In the genomic region with DNA sequence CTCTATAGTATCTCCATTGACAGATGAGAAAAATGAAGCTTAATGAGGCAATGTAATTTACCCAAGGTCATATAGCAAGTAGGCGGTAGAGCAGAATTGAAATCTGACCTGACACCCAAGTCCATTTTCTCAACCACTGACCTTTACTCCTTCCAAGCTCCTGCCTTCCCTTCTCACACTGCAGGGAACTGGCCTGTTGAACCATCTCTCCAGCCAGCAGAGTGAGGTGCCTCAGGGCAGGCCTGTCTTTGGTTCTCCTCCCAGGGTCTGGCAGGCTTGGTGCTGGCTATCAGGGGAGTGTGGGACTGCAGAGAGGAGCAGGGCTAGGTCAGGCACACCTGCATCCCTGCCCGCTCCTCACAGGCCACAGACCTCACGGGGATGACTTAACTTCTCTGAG, we compare ENCODE assay signal across 30 cellular contexts.
"Had no signal": no experiment of that assay in that cellular context is flagged by ENCODE, and none has a peak within 500 bp of the region (broad histone marks: within the 10 kb centered on the region; RNA-seq: fewer than 3 reads in every experiment).

No MANE protein-coding gene starts in this region.

- H3K27ac ChIP-seq: adrenal gland, SK-N-MC had no signal

- H3K27me3 Mint-ChIP-seq: activated CD8-positive, alpha-beta memory T cell treated with anti-CD3 and anti-CD28 coated beads, Interleukin-2, amount 10 ng/mL, durations not matched to agents 7 days and 5 days had no signal

- H3K4me3 ChIP-seq: adrenal gland, MG63, SK-N-MC had no signal

- H3K27me3 ChIP-seq: adrenal gland, MG63 had no signal

- H3K4me1 Mint-ChIP-seq: activated B cell treated with CpG ODN at 0.5 μM for 24 hours; activated CD4-positive, alpha-beta T cell treated with anti-CD3 and anti-CD28 coated beads, Interleukin-2, amount 10 ng/mL, durations not matched to agents 24 days and 14 days; activated CD8-positive, alpha-beta memory T cell treated with anti-CD3 and anti-CD28 coated beads, Interleukin-2, amount 10 ng/mL, durations not matched to agents 7 days and 5 days; activated naive CD4-positive, alpha-beta T cell treated with anti-CD3 and anti-CD28 coated beads, Interleukin-2, amount 10 ng/mL, durations not matched to agents 7 days and 5 days; activated naive CD8-positive, alpha-beta T cell treated with anti-CD3 and anti-CD28 coated beads, Interleukin-2, amount 10 ng/mL, durations not matched to agents 7 days and 5 days; activated T-helper 17 cell treated with anti-CD3 and anti-CD28 coated beads, Interleukin-2, amount 50 U/mL, for 72 hours; T-cell had no signal

- H3K9me3 Mint-ChIP-seq: activated B cell treated with CpG ODN at 0.5 μM for 24 hours; activated CD4-positive, alpha-beta T cell treated with anti-CD3 and anti-CD28 coated beads, Interleukin-2, amount 10 ng/mL, durations not matched to agents 24 days and 14 days; activated naive CD4-positive, alpha-beta T cell treated with anti-CD3 and anti-CD28 coated beads, Interleukin-2, amount 10 ng/mL, durations not matched to agents 7 days and 5 days; activated naive CD8-positive, alpha-beta T cell treated with anti-CD3 and anti-CD28 coated beads, Interleukin-2, amount 10 ng/mL, durations not matched to agents 7 days and 5 days; activated T-cell treated with anti-CD3 and anti-CD28 coated beads, Interleukin-2, amount 50 U/mL, for 24 hours; activated T-helper 17 cell treated with anti-CD3 and anti-CD28 coated beads, Interleukin-2, amount 50 U/mL, for 72 hours; T-cell had no signal

- H3K27ac Mint-ChIP-seq: activated B cell treated with CpG ODN at 0.5 μM for 24 hours; activated CD4-positive, alpha-beta T cell treated with anti-CD3 and anti-CD28 coated beads, Interleukin-2, amount 10 ng/mL, durations not matched to agents 24 days and 14 days; activated CD8-positive, alpha-beta memory T cell treated with anti-CD3 and anti-CD28 coated beads, Interleukin-2, amount 10 ng/mL, durations not matched to agents 7 days and 5 days; activated naive CD4-positive, alpha-beta T cell treated with anti-CD3 and anti-CD28 coated beads, Interleukin-2, amount 10 ng/mL, durations not matched to agents 7 days and 5 days; activated naive CD8-positive, alpha-beta T cell treated with anti-CD3 and anti-CD28 coated beads, Interleukin-2, amount 10 ng/mL, durations not matched to agents 7 days and 5 days; activated T-cell treated with anti-CD3 and anti-CD28 coated beads, Interleukin-2, amount 50 U/mL, for 24 hours; activated T-helper 17 cell treated with anti-CD3 and anti-CD28 coated beads, Interleukin-2, amount 50 U/mL, for 72 hours; T-cell had no signal

- ATAC-seq: activated CD8-positive, alpha-beta memory T cell treated with anti-CD3 and anti-CD28 coated beads, Interleukin-2, amount 10 ng/mL, durations not matched to agents 7 days and 5 days; activated T-helper 17 cell treated with anti-CD3 and anti-CD28 coated beads, Interleukin-2, amount 50 U/mL, for 72 hours; Panc1; Right ventricle myocardium inferior; T-cell had no signal

- H3K9me3 ChIP-seq: adrenal gland, MG63 had no signal

- DNase-seq: activated B cell treated with CpG ODN at 0.5 μM for 24 hours; activated CD4-positive, alpha-beta T cell treated with anti-CD3 and anti-CD28 coated beads for 1 hour; activated CD4-positive, alpha-beta T cell treated with anti-CD3 and anti-CD28 coated beads, Interleukin-2, amount 10 ng/mL, durations not matched to agents 24 days and 14 days; activated CD4-positive, alpha-beta T cell treated with anti-CD3 and anti-CD28 coated beads, Interleukin-2, amount 50 U/mL, for 48 hours; activated CD8-positive, alpha-beta memory T cell treated with anti-CD3 and anti-CD28 coated beads, Interleukin-2, amount 10 ng/mL, durations not matched to agents 7 days and 5 days; activated gamma-delta T cell; activated naive CD4-positive, alpha-beta T cell treated with anti-CD3 and anti-CD28 coated beads, Interleukin-2, amount 10 ng/mL, durations not matched to agents 7 days and 5 days; activated naive CD8-positive, alpha-beta T cell treated with anti-CD3 and anti-CD28 coated beads, Interleukin-2, amount 10 ng/mL, durations not matched to agents 7 days and 5 days; activated T-cell treated with anti-CD3 and anti-CD28 coated beads, Interleukin-2, amount 50 U/mL, for 24 hours; anterior cingulate cortex; MG63; MV-4-11; NCI-H1092 treated with DMSO at 0.1 percent for 48 hours; NCI-H1417 treated with DMSO at 0.1 percent for 48 hours; NCI-H1694; NCI-H2029 treated with DMSO at 0.1 percent for 48 hours; NCI-H345; NCI-H510A; NCI-H526 treated with DMSO at 0.1 percent for 48 hours; NK-92 treated with Interleukin-12 subunit alpha and Interleukin-12 subunit beta, amount 100 ng/mL, for 24 hours; OCI-M1; RPMI8226; T-cell; T-helper 2 cell; T1000 had no signal

- H3K36me3 ChIP-seq: adrenal gland, MG63 had no signal

- H3K4me1 ChIP-seq: adrenal gland had no signal

- H3K36me3 Mint-ChIP-seq: activated CD8-positive, alpha-beta memory T cell treated with anti-CD3 and anti-CD28 coated beads, Interleukin-2, amount 10 ng/mL, durations not matched to agents 7 days and 5 days; activated naive CD4-positive, alpha-beta T cell treated with anti-CD3 and anti-CD28 coated beads, Interleukin-2, amount 10 ng/mL, durations not matched to agents 7 days and 5 days; activated naive CD8-positive, alpha-beta T cell treated with anti-CD3 and anti-CD28 coated beads, Interleukin-2, amount 10 ng/mL, durations not matched to agents 7 days and 5 days; T-cell had no signal

- H3K4me3 Mint-ChIP-seq: activated B cell treated with CpG ODN at 0.5 μM for 24 hours; activated CD4-positive, alpha-beta T cell treated with anti-CD3 and anti-CD28 coated beads, Interleukin-2, amount 10 ng/mL, durations not matched to agents 24 days and 14 days; activated CD8-positive, alpha-beta memory T cell treated with anti-CD3 and anti-CD28 coated beads, Interleukin-2, amount 10 ng/mL, durations not matched to agents 7 days and 5 days; activated naive CD4-positive, alpha-beta T cell treated with anti-CD3 and anti-CD28 coated beads, Interleukin-2, amount 10 ng/mL, durations not matched to agents 7 days and 5 days; activated naive CD8-positive, alpha-beta T cell treated with anti-CD3 and anti-CD28 coated beads, Interleukin-2, amount 10 ng/mL, durations not matched to agents 7 days and 5 days; activated T-cell treated with anti-CD3 and anti-CD28 coated beads, Interleukin-2, amount 50 U/mL, for 24 hours; activated T-helper 17 cell treated with anti-CD3 and anti-CD28 coated beads, Interleukin-2, amount 50 U/mL, for 72 hours; T-cell had no signal
